In genomic region chr7:115297651-115298050, GRCh38 we compare ENCODE assay signal across 11 cellular contexts.
DNase-seq lines count a peak whose midpoint lies in the region; ATAC-seq, FAIRE-seq and TF ChIP-seq lines count a peak whose summit lies in the region.
"Had no signal": no experiment of that assay in that cellular context is flagged by ENCODE, and none has a peak within 500 bp of the region (broad histone marks: within the 10 kb centered on the region; RNA-seq: fewer than 3 reads in every experiment).

No MANE protein-coding gene starts in this region.

- peaks cover 77% of the 10 kb centered on the region for H3K4me1 Mint-ChIP-seq in HFFc6 (ENCODE audit: low read depth)
- peaks cover 7% of the 10 kb centered on the region for H3K4me1 Mint-ChIP-seq in astrocyte (ENCODE audit: low read depth, unreplicated experiment)

- H3K27ac Mint-ChIP-seq in HFFc6 (no peak overlapping the region), astrocyte (ENCODE audit: unreplicated experiment) (peak overlapping the region; percentile 62)

- H3K79me2 ChIP-seq in astrocyte (ENCODE audit: insufficient read depth, low read length), result no peaks in the 10 kb centered on the region

- peaks cover 9% of the 10 kb centered on the region for H3K4me1 ChIP-seq in astrocyte (ENCODE audit: insufficient read depth, low read length)
- H3K4me1 ChIP-seq in kidney (ENCODE audit: control insufficient read depth in 1 of 2, insufficient read depth in 1 of 2, low read depth in 1 of 2, low read length in 2 of 2), result no peaks in the 10 kb centered on the region
- H3K4me1 ChIP-seq: adrenal gland, suprapubic skin had no signal

- ATAC-seq in HG02884 (IDR thresholded peaks at IDR 0.05; ENCODE audit: unreplicated experiment) (no peak), GM19023 (IDR thresholded peaks at IDR 0.05; ENCODE audit: unreplicated experiment) (no peak), GM21723 (IDR thresholded peaks at IDR 0.05; ENCODE audit: unreplicated experiment) (no peak)

- TF ChIP-seq CTCF in AG04449 (IDR thresholded peaks at IDR 0.05; ENCODE audit: insufficient read depth, low read length, missing control alignments), result no peak
- TF ChIP-seq CTCF in HFFc6 (IDR thresholded peaks at IDR 0.05), result peak; percentile 12; the same call in 1 of the 2 replicates
- no peak for TF ChIP-seq CTCF in astrocyte (IDR thresholded peaks at IDR 0.05; ENCODE audit: insufficient read depth, low read depth, low read length)
- no peak for TF ChIP-seq CTCF in kidney (IDR thresholded peaks at IDR 0.05; ENCODE audit: borderline replicate concordance, extremely low read depth, insufficient read depth)

- intact Hi-C loops in kidney (cut with DNase I), result no loop called here

- H3K4me3 Mint-ChIP-seq in HFFc6, result no peak overlapping the region
- H3K4me3 Mint-ChIP-seq in astrocyte (ENCODE audit: unreplicated experiment), result no peak overlapping the region

- H3K4me2 ChIP-seq in astrocyte (ENCODE audit: low read length), result no peak overlapping the region

- H3K27me3 ChIP-seq in astrocyte (ENCODE audit: insufficient read depth, low read length), result no peaks in the 10 kb centered on the region
- H3K27me3 ChIP-seq: adrenal gland, suprapubic skin had no signal

- no peaks in the 10 kb centered on the region for H3K9me3 ChIP-seq in astrocyte (ENCODE audit: insufficient read depth, low read depth, low read length)
- no peaks in the 10 kb centered on the region for H3K9me3 ChIP-seq in kidney (ENCODE audit: control insufficient read depth in 1 of 2, low read length in 2 of 2)
- H3K9me3 ChIP-seq: adrenal gland, suprapubic skin had no signal

- H3K27me3 Mint-ChIP-seq in HFFc6 (ENCODE audit: insufficient read depth), result no peaks in the 10 kb centered on the region
- H3K27me3 Mint-ChIP-seq in astrocyte (ENCODE audit: low read depth, unreplicated experiment), result no peaks in the 10 kb centered on the region

- no peak overlapping the region for H3K4me3 ChIP-seq in AG04449 (ENCODE audit: low read depth, low read length)
- H3K4me3 ChIP-seq in astrocyte (ENCODE audit: insufficient read depth, low read depth, low read length), result no peak overlapping the region
- H3K4me3 ChIP-seq in kidney (ENCODE audit: low read length in 2 of 2), result no peak overlapping the region
- H3K4me3 ChIP-seq: adrenal gland, suprapubic skin had no signal

- H3K36me3 Mint-ChIP-seq in HFFc6 (ENCODE audit: low read depth) (0 out of 2 replicates have a peak, but pooled peaks cover 6% of the 10 kb centered on the region), astrocyte (ENCODE audit: low read depth, unreplicated experiment) (no peaks in the 10 kb centered on the region)

- H2AFZ ChIP-seq in astrocyte (ENCODE audit: low read depth, low read length), result no peak overlapping the region

- peak overlapping the region; percentile 18 for H3K27ac ChIP-seq in astrocyte (ENCODE audit: low read depth, low read length)
- no peak overlapping the region for H3K27ac ChIP-seq in kidney (ENCODE audit: low read depth in 2 of 2, low read length in 2 of 2)
- H3K27ac ChIP-seq: adrenal gland, suprapubic skin had no signal

- peak; percentile 37 for FAIRE-seq in astrocyte (lab: Jason Lieb, UNC)
- no peak for FAIRE-seq in kidney (lab: Jason Lieb, UNC)

- POLR2A ChIA-PET in AG04449 (lab: Yijun Ruan, JAX), result no interaction called here

- H3K9me3 Mint-ChIP-seq in HFFc6, result no peaks in the 10 kb centered on the region
- no peaks in the 10 kb centered on the region for H3K9me3 Mint-ChIP-seq in astrocyte (ENCODE audit: unreplicated experiment)

- CTCF ChIA-PET in AG04449 (lab: Yijun Ruan, JAX), result no interaction called here

- H3K36me3 ChIP-seq in astrocyte (ENCODE audit: insufficient read depth, low read length) (no peaks in the 10 kb centered on the region), kidney (ENCODE audit: control insufficient read depth in 1 of 2, insufficient read depth in 2 of 2, low read length in 2 of 2) (no peaks in the 10 kb centered on the region)
- H3K36me3 ChIP-seq: adrenal gland, suprapubic skin had no signal

- H4K20me1 ChIP-seq in astrocyte (ENCODE audit: insufficient read depth, low read length), result no peaks in the 10 kb centered on the region

- DNase-seq in AG04449 (ENCODE audit: low read depth, low spot score) (peak; percentile 42), HFFc6 (peak; percentile 43), astrocyte (ENCODE audit: low read depth) (peak; percentile 83), kidney (peak; percentile 47), KG1 (lab: John Stamatoyannopoulos, UW) (no peak)
- DNase-seq: adrenal gland; stimulated activated CD4-positive, alpha-beta T cell treated with anti-CD3 and anti-CD28 coated beads, Interleukin-15, amount 100 ng/mL, for 24 hours had no signal

- H3K9ac ChIP-seq in astrocyte (ENCODE audit: low read length), result no peak overlapping the region
- H3K9ac ChIP-seq in kidney (ENCODE audit: low read length in 2 of 2), result no peak overlapping the region
